Comparison of ENCODE assay signal across 19 cellular contexts in genomic region chr3:9214185-9214584, GRCh38.
"Had no signal": no experiment of that assay in that cellular context is flagged by ENCODE, and none has a peak within 500 bp of the region (broad histone marks: within the 10 kb centered on the region; RNA-seq: fewer than 3 reads in every experiment).

No MANE protein-coding gene starts in this region.

- H3K27ac Mint-ChIP-seq: activated CD8-positive, alpha-beta T cell treated with anti-CD3 and anti-CD28 coated beads for 36 hours; activated naive CD4-positive, alpha-beta T cell treated with anti-CD3 and anti-CD28 coated beads, Interleukin-2, amount 50 U/mL, for 24 hours; memory B cell; stimulated activated effector memory CD8-positive, alpha-beta T cell treated with anti-CD3 and anti-CD28 coated beads, Interleukin-12 subunit alpha, Interleukin-12 subunit beta, amount 100 ng/mL, for 72 hours; WTC11 had no signal

- DNase-seq: activated CD4-positive, alpha-beta T cell treated with anti-CD3 and anti-CD28 coated beads for 4 hours; activated CD8-positive, alpha-beta T cell treated with anti-CD3 and anti-CD28 coated beads for 36 hours; activated effector memory CD4-positive, alpha-beta T cell treated with Interleukin-2 at 50 U/mL for 16 hours; activated T-cell treated with anti-CD3 and anti-CD28 coated beads, Interleukin-2, amount 50 U/mL, for 4 hours; central memory CD4-positive, alpha-beta T cell; foreskin melanocyte; heart left ventricle; left ventricle myocardium inferior; ovary; stimulated activated CD4-positive, alpha-beta T cell treated with anti-CD3 and anti-CD28 coated beads, Interleukin-12 subunit alpha, Interleukin-12 subunit beta, amount 100 ng/mL, for 4 hours had no signal

- H3K4me3 Mint-ChIP-seq: activated CD8-positive, alpha-beta T cell treated with anti-CD3 and anti-CD28 coated beads for 36 hours; activated naive CD4-positive, alpha-beta T cell treated with anti-CD3 and anti-CD28 coated beads, Interleukin-2, amount 50 U/mL, for 24 hours; activated T-cell treated with anti-CD3 and anti-CD28 coated beads, Interleukin-2, amount 50 U/mL, for 4 hours; memory B cell; neural crest cell; stimulated activated effector memory CD8-positive, alpha-beta T cell treated with anti-CD3 and anti-CD28 coated beads, Interleukin-12 subunit alpha, Interleukin-12 subunit beta, amount 100 ng/mL, for 72 hours; WTC11 had no signal

- ATAC-seq: activated CD8-positive, alpha-beta T cell treated with anti-CD3 and anti-CD28 coated beads for 36 hours; activated T-cell treated with anti-CD3 and anti-CD28 coated beads, Interleukin-2, amount 50 U/mL, for 4 hours; heart left ventricle; stimulated activated effector memory CD8-positive, alpha-beta T cell treated with anti-CD3 and anti-CD28 coated beads, Interleukin-12 subunit alpha, Interleukin-12 subunit beta, amount 100 ng/mL, for 72 hours; WTC11 had no signal

- H3K36me3 Mint-ChIP-seq: activated naive CD4-positive, alpha-beta T cell treated with anti-CD3 and anti-CD28 coated beads, Interleukin-2, amount 50 U/mL, for 24 hours; memory B cell; stimulated activated effector memory CD8-positive, alpha-beta T cell treated with anti-CD3 and anti-CD28 coated beads, Interleukin-12 subunit alpha, Interleukin-12 subunit beta, amount 100 ng/mL, for 72 hours; WTC11 had no signal

- H3K9me3 ChIP-seq: adrenal gland, heart left ventricle, left ventricle myocardium inferior, ovary, thoracic aorta had no signal

- H3K27me3 ChIP-seq: adrenal gland, heart left ventricle, ovary had no signal

- H3K36me3 ChIP-seq: adrenal gland, heart left ventricle, left ventricle myocardium inferior, ovary, thoracic aorta had no signal

- H3K27me3 Mint-ChIP-seq: activated CD8-positive, alpha-beta T cell treated with anti-CD3 and anti-CD28 coated beads for 36 hours; activated naive CD4-positive, alpha-beta T cell treated with anti-CD3 and anti-CD28 coated beads, Interleukin-2, amount 50 U/mL, for 24 hours had no signal

- H3K4me3 ChIP-seq: adrenal gland, coronary artery, heart left ventricle, left ventricle myocardium inferior, ovary, thoracic aorta had no signal

- H3K27ac ChIP-seq: coronary artery, heart left ventricle, left ventricle myocardium inferior, thoracic aorta had no signal

- H3K4me1 Mint-ChIP-seq: stimulated activated effector memory CD8-positive, alpha-beta T cell treated with anti-CD3 and anti-CD28 coated beads, Interleukin-12 subunit alpha, Interleukin-12 subunit beta, amount 100 ng/mL, for 72 hours had no signal

- H3K9me3 Mint-ChIP-seq: activated CD8-positive, alpha-beta T cell treated with anti-CD3 and anti-CD28 coated beads for 36 hours; activated naive CD4-positive, alpha-beta T cell treated with anti-CD3 and anti-CD28 coated beads, Interleukin-2, amount 50 U/mL, for 24 hours; activated T-cell treated with anti-CD3 and anti-CD28 coated beads, Interleukin-2, amount 50 U/mL, for 4 hours; neural crest cell; stimulated activated effector memory CD8-positive, alpha-beta T cell treated with anti-CD3 and anti-CD28 coated beads, Interleukin-12 subunit alpha, Interleukin-12 subunit beta, amount 100 ng/mL, for 72 hours had no signal

- FAIRE-seq: TTC549 had no signal
